8 cellular contexts compared by ENCODE assay signal in the genomic region with DNA sequence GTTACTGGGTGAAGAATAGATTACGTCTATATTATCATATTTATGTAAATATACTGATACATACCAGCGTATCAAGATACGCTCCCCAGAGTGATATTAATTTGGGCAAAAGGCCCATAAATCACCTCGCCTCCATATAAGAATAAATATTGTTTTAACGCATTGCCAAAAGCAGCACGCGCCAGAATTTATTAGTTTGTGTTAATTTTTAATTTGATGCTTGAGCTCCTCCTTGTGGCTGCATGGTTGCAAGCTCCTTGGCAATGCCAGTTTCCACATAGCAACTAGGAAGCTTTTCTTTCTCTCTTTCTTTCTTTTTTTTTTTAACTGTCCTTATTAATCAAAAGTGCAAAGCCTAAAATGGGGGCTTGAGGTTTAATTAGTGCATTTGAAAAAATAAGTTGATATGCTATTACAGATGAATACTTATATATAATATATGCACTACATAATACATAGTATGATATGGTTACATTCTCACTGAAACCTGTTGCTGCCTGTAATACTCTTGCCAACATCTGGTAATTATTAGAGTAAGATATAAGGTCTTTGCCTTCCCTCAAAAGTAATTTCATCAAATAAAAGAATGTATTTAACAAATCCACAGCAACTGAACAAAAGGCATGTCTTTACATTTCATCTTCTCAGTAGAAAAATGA.
DNase-seq lines count a peak whose midpoint lies in the region; ATAC-seq and TF ChIP-seq lines count a peak whose summit lies in the region.

No MANE protein-coding gene starts in this region.

- H3K4me3 ChIP-seq in Jurkat, Clone E6-1 (ENCODE audit: low read length) = no peak overlapping the region
- no peak overlapping the region for H3K4me3 ChIP-seq in retinal pigment epithelial cell (ENCODE audit: low read length)

- ATAC-seq in GM21576 (IDR thresholded peaks at IDR 0.05; ENCODE audit: unreplicated experiment) = no peak

- peak; percentile 88 for TF ChIP-seq CTCF in retinal pigment epithelial cell (conservative IDR thresholded peaks at IDR 0.05; ENCODE audit: low read depth, low read length)

- DNase-seq in DMS114 treated with DMSO at 0.1 percent for 48 hours (lab: John Stamatoyannopoulos, UW; ENCODE audit: unreplicated experiment) (peak; percentile 14), GM19240 (ENCODE audit: insufficient read length, low spot score) (peak; percentile 15), T1000 (lab: John Stamatoyannopoulos, UW) (peak; percentile 35), globus pallidus (ENCODE audit: low spot score) (peak; percentile 25), retinal pigment epithelial cell (ENCODE audit: low read depth) (no peak), OCI-M2 (lab: John Stamatoyannopoulos, UW; ENCODE audit: unreplicated experiment) (no peak)
- peak; percentile 18 for DNase-seq in Jurkat, Clone E6-1 (ENCODE audit: low read depth, low spot score)

Comparison
In these comparisons a context has a peak if more than half of its experiments do, and no peak if none do; other contexts are left out.
1. DNase-seq: peak in DMS114 treated with DMSO at 0.1 percent for 48 hours (single experiment), GM19240 (single experiment), Jurkat, Clone E6-1 (single experiment), T1000 (single experiment) and globus pallidus (single experiment); none in retinal pigment epithelial cell (single experiment) and OCI-M2 (single experiment).